ENCODE assay signal across 20 cellular contexts in genomic region chr16:70372921-70373550, GRCh38. TPM values are rescaled to one million over a fixed set of nuclear protein-coding genes. Genes with fewer than 3 reads are reported as not detected.
DNase-seq lines count a peak whose midpoint lies in the region; ATAC-seq and TF ChIP-seq lines count a peak whose summit lies in the region.
"Had no signal": no experiment of that assay in that cellular context is flagged by ENCODE, and none has a peak within 500 bp of the region (broad histone marks: within the 10 kb centered on the region; RNA-seq: fewer than 3 reads in every experiment).

No MANE protein-coding gene starts in this region.

- TF ChIP-seq EP300 in SK-N-SH (IDR thresholded peaks at IDR 0.05; ENCODE audit: borderline replicate concordance in 1 of 2, low read depth in 1 of 2, low read length in 1 of 2) = no peak

- TSS peak; percentile 66 for BruUV-seq in Calu3 (replicated peaks; lab: Mats Ljungman, UMichigan)

- H3K4me3 Mint-ChIP-seq in activated naive CD4-positive, alpha-beta T cell treated with anti-CD3 and anti-CD28 coated beads, Interleukin-2, amount 50 U/mL, for 24 hours = no peak overlapping the region
- H3K4me3 Mint-ChIP-seq in Calu3 (ENCODE audit: low read depth, unreplicated experiment) (no peak overlapping the region), brain (no peak overlapping the region), progenitor cell of endocrine pancreas (ENCODE audit: low read depth) (no peak overlapping the region)
- H3K4me3 Mint-ChIP-seq: activated CD4-positive, alpha-beta T cell treated with anti-CD3 and anti-CD28 coated beads, Interleukin-2, amount 10 ng/mL, durations not matched to agents 24 days and 14 days; dendritic cell treated with granulocyte-macrophage colony-stimulating factor and Interleukin-4, amounts not matched to agents 40 ng/mL and 50 ng/mL, for 4 days had no signal

- no peaks in the 10 kb centered on the region for H3K9me3 Mint-ChIP-seq in activated naive CD4-positive, alpha-beta T cell treated with anti-CD3 and anti-CD28 coated beads, Interleukin-2, amount 50 U/mL, for 24 hours
- no peaks in the 10 kb centered on the region for H3K9me3 Mint-ChIP-seq in Calu3 (ENCODE audit: low read depth, unreplicated experiment)
- H3K9me3 Mint-ChIP-seq in brain = no peaks in the 10 kb centered on the region
- H3K9me3 Mint-ChIP-seq in progenitor cell of endocrine pancreas (ENCODE audit: low read depth) = no peaks in the 10 kb centered on the region
- H3K9me3 Mint-ChIP-seq: activated CD4-positive, alpha-beta T cell treated with anti-CD3 and anti-CD28 coated beads, Interleukin-2, amount 10 ng/mL, durations not matched to agents 24 days and 14 days; activated T-helper 2 cell treated with anti-CD3 and anti-CD28 coated beads, Interferon-gamma antibody, Interleukin-2, Interleukin-4, amounts not matched to agents 10 μg/mL and 5 μg/mL and 100 μg/mL, durations not matched to agents 14 hours and 24 hours and 36 hours; dendritic cell treated with granulocyte-macrophage colony-stimulating factor and Interleukin-4, amounts not matched to agents 40 ng/mL and 50 ng/mL, for 4 days had no signal

- no peak overlapping the region for H3K4me2 ChIP-seq in SK-N-SH
- H3K4me2 ChIP-seq: BLaER1 had no signal

- peak overlapping the region; percentile 17 for H3K27ac Mint-ChIP-seq in activated naive CD4-positive, alpha-beta T cell treated with anti-CD3 and anti-CD28 coated beads, Interleukin-2, amount 50 U/mL, for 24 hours
- H3K27ac Mint-ChIP-seq in Calu3 (ENCODE audit: unreplicated experiment) (no peak overlapping the region), brain (peak overlapping the region; percentile 42 to 87 (median 74)), progenitor cell of endocrine pancreas (peak overlapping the region; percentile 82)
- H3K27ac Mint-ChIP-seq: activated CD4-positive, alpha-beta T cell treated with anti-CD3 and anti-CD28 coated beads, Interleukin-2, amount 10 ng/mL, durations not matched to agents 24 days and 14 days; activated T-helper 2 cell treated with anti-CD3 and anti-CD28 coated beads, Interferon-gamma antibody, Interleukin-2, Interleukin-4, amounts not matched to agents 10 μg/mL and 5 μg/mL and 100 μg/mL, durations not matched to agents 14 hours and 24 hours and 36 hours; dendritic cell treated with granulocyte-macrophage colony-stimulating factor and Interleukin-4, amounts not matched to agents 40 ng/mL and 50 ng/mL, for 4 days had no signal

- no peak overlapping the region for H3K9ac ChIP-seq in SK-N-SH
- H3K9ac ChIP-seq: BLaER1 had no signal

- H3K9me3 ChIP-seq in SK-N-SH = no peaks in the 10 kb centered on the region
- H3K9me3 ChIP-seq: BLaER1, left lung, upper lobe of left lung had no signal

- TF ChIP-seq CTCF in Calu3 (IDR thresholded peaks at IDR 0.05; ENCODE audit: unreplicated experiment) = no peak
- no peak for TF ChIP-seq CTCF in brain (conservative IDR thresholded peaks at IDR 0.05)
- TF ChIP-seq CTCF in progenitor cell of endocrine pancreas (IDR thresholded peaks at IDR 0.05; ENCODE audit: unreplicated experiment) = no peak
- TF ChIP-seq CTCF in SK-N-SH (IDR thresholded peaks at IDR 0.05) = no peak

- intact Hi-C loops in Calu3 (cut with micrococcal nuclease; ENCODE audit: unreplicated experiment) = loop anchor here (5.0 kb wide), 1 partner anchor 279 kb away; no protein-coding TSS in a partner anchor

- no peaks in the 10 kb centered on the region for H3K4me1 ChIP-seq in SK-N-SH (ENCODE audit: control insufficient read depth in 1 of 2, insufficient read depth in 2 of 2, low read depth in 1 of 2, low read length in 1 of 2)
- H3K4me1 ChIP-seq: left lung had no signal

- H3K36me3 Mint-ChIP-seq in activated naive CD4-positive, alpha-beta T cell treated with anti-CD3 and anti-CD28 coated beads, Interleukin-2, amount 50 U/mL, for 24 hours = peaks cover 13% of the 10 kb centered on the region
- H3K36me3 Mint-ChIP-seq in Calu3 (ENCODE audit: insufficient read depth, unreplicated experiment) (peaks cover 93% of the 10 kb centered on the region), brain (peaks cover 76% of the 10 kb centered on the region), progenitor cell of endocrine pancreas (ENCODE audit: insufficient read depth) (peaks cover 36% of the 10 kb centered on the region)

- no peak overlapping the region for H3K27ac ChIP-seq in SK-N-SH (ENCODE audit: low read depth in 2 of 2, low read length in 1 of 2)
- H3K27ac ChIP-seq: BLaER1, left lung, upper lobe of left lung had no signal

- H3K36me3 ChIP-seq in SK-N-SH (replicated peaks in 1 of 2; ENCODE audit: control insufficient read depth in 1 of 2, insufficient read depth in 2 of 2, low read length in 1 of 2) = peaks cover 21 to 58% of the 10 kb centered on the region in 2 experiments

- no peak for ATAC-seq in HG02571 (IDR thresholded peaks at IDR 0.05; ENCODE audit: unreplicated experiment)
- ATAC-seq: esophagus mucosa, left lung had no signal

- H3K79me2 ChIP-seq in SK-N-SH (ENCODE audit: insufficient read depth) = peaks cover 8% of the 10 kb centered on the region; the same call in 1 of the 2 replicates

- no peaks in the 10 kb centered on the region for H3K27me3 ChIP-seq in SK-N-SH (ENCODE audit: insufficient read depth)
- H3K27me3 ChIP-seq: BLaER1, left lung, upper lobe of left lung had no signal

- no peak overlapping the region for H3K4me3 ChIP-seq in SK-N-SH (ENCODE audit: low read depth in 2 of 2, low read length in 1 of 2)
- H3K4me3 ChIP-seq: BLaER1, left lung, upper lobe of left lung had no signal

- POLR2A ChIA-PET in SK-N-SH (lab: Yijun Ruan, JAX) = interaction anchor here (1.0 kb wide), 1 partner anchor 81 kb away, joined by 3 read pairs; the partner anchor contains the start of gene FCSK

- H3K27me3 Mint-ChIP-seq in activated naive CD4-positive, alpha-beta T cell treated with anti-CD3 and anti-CD28 coated beads, Interleukin-2, amount 50 U/mL, for 24 hours = no peaks in the 10 kb centered on the region
- H3K27me3 Mint-ChIP-seq in Calu3 (ENCODE audit: unreplicated experiment) (no peaks in the 10 kb centered on the region), brain (no peaks in the 10 kb centered on the region), progenitor cell of endocrine pancreas (no peaks in the 10 kb centered on the region)
- H3K27me3 Mint-ChIP-seq: activated CD4-positive, alpha-beta T cell treated with anti-CD3 and anti-CD28 coated beads, Interleukin-2, amount 10 ng/mL, durations not matched to agents 24 days and 14 days; dendritic cell treated with granulocyte-macrophage colony-stimulating factor and Interleukin-4, amounts not matched to agents 40 ng/mL and 50 ng/mL, for 4 days had no signal

- H3K4me1 Mint-ChIP-seq in activated naive CD4-positive, alpha-beta T cell treated with anti-CD3 and anti-CD28 coated beads, Interleukin-2, amount 50 U/mL, for 24 hours = peaks cover 10% of the 10 kb centered on the region
- H3K4me1 Mint-ChIP-seq in Calu3 (ENCODE audit: low read depth, unreplicated experiment) = no peaks in the 10 kb centered on the region
- peaks cover 5% of the 10 kb centered on the region for H3K4me1 Mint-ChIP-seq in brain
- H3K4me1 Mint-ChIP-seq in progenitor cell of endocrine pancreas (ENCODE audit: low read depth) = no peaks in the 10 kb centered on the region

- DNase-seq in activated naive CD4-positive, alpha-beta T cell (lab: John Stamatoyannopoulos, UW) = no peak
- DNase-seq in Calu3 = no peak
- no peak for DNase-seq in progenitor cell of endocrine pancreas (ENCODE audit: low spot score, unreplicated experiment)
- DNase-seq in NCI-H345 (lab: John Stamatoyannopoulos, UW) = no peak
- DNase-seq in SK-N-SH = no peak
- DNase-seq: activated CD4-positive, alpha-beta T cell treated with anti-CD3 and anti-CD28 coated beads, Interleukin-2, amount 10 ng/mL, durations not matched to agents 24 days and 14 days; DMS79 treated with DMSO at 0.1 percent for 48 hours; GDM1; NCI-H82; stimulated activated naive CD4-positive, alpha-beta T cell; SW 1271; upper lobe of left lung had no signal

- no peak overlapping the region for H2AFZ ChIP-seq in SK-N-SH (ENCODE audit: low read depth)

- H3K9me2 ChIP-seq in SK-N-SH = no peaks in the 10 kb centered on the region

- no peak for TF ChIP-seq RAD21 in SK-N-SH (IDR thresholded peaks at IDR 0.05; ENCODE audit: low read length)

- H3F3A ChIP-seq in SK-N-SH (replicated peaks; ENCODE audit: insufficient read depth) = peaks cover 38% of the 10 kb centered on the region

- no peaks in the 10 kb centered on the region for H4K20me1 ChIP-seq in SK-N-SH (ENCODE audit: insufficient read depth)

- WGBS in SK-N-SH (ENCODE audit: low lambda C conversion rate) = 95% methylated on average over 20 of the region's 20 CpGs

- CTCF ChIA-PET in Calu3 (lab: Charles Lee) = interaction anchor here (0.7 to 1.4 kb wide), 2 partner anchors 8 to 26 kb away, joined by 4 to 5 read pairs; no protein-coding TSS in a partner anchor
- CTCF ChIA-PET in SK-N-SH (lab: Yijun Ruan, JAX) = interaction anchor here (1.2 to 1.7 kb wide), 4 partner anchors 12 to 281 kb away, joined by 3 to 6 read pairs (median 4); no protein-coding TSS in a partner anchor

TF ChIP-seq in SK-N-SH, 30 proteins besides CTCF, POLR2A, EP300 and RAD21 (continues in another document):
- TF ChIP-seq GABPA (IDR thresholded peaks at IDR 0.05; ENCODE audit: low read depth) (no peak), ELF1 (IDR thresholded peaks at IDR 0.05) (no peak), SMC3 (IDR thresholded peaks at IDR 0.05; ENCODE audit: low read depth, low read length) (no peak)

RNA-seq across cellular contexts. Expression of gene DDX19A, which starts 26.3 kb away (rescaled TPM):
- total RNA-seq in Calu3 (2022) (50.9 and 59.8 TPM in 2 replicates), progenitor cell of endocrine pancreas (46.7 and 49.6 TPM in 2 replicates)
- polyA plus RNA-seq in brain (ENCODE audit: insufficient read depth, low read depth, low replicate concordance) (37.4 TPM), SK-N-SH (2012; rRNA removed) (56.0 and 61.1 TPM in 2 replicates)
- 50.2 and 54.3 TPM in 2 replicates for polyA plus RNA-seq in SK-N-SH (2012; cell fraction: cytosol; rRNA removed)
- polyA plus RNA-seq in SK-N-SH (2012; cell fraction: nucleus; rRNA removed) = 50.3 and 61.2 TPM in 2 replicates
